21 cellular contexts compared by ENCODE assay signal in genomic region chr3:185225523-185225922, GRCh38. TPM values are rescaled to one million over a fixed set of nuclear protein-coding genes. Genes with fewer than 3 reads are reported as not detected.
DNase-seq lines count a peak whose midpoint lies in the region; ATAC-seq and TF ChIP-seq lines count a peak whose summit lies in the region.
"Had no signal": no experiment of that assay in that cellular context is flagged by ENCODE, and none has a peak within 500 bp of the region (broad histone marks: within the 10 kb centered on the region; RNA-seq: fewer than 3 reads in every experiment).

No MANE protein-coding gene starts in this region.

- no peak for TF ChIP-seq CTCF in A673 (conservative IDR thresholded peaks at IDR 0.05; ENCODE audit: low read depth, low read length)

- H3K14ac ChIP-seq in trophoblast cell (ENCODE audit: low read length) = no peak overlapping the region

- CTCF ChIA-PET in A673 (lab: Charles Lee) = no interaction called here

- no peak overlapping the region for H3K4me2 ChIP-seq in trophoblast cell (ENCODE audit: low read length)
- H3K4me2 ChIP-seq: neural progenitor cell had no signal

- H3K27me3 ChIP-seq in trophoblast cell (ENCODE audit: insufficient read depth, low read length) = no peaks in the 10 kb centered on the region
- no peaks in the 10 kb centered on the region for H3K27me3 ChIP-seq in A673 (replicated peaks; ENCODE audit: insufficient read depth, low read depth, low read length, poor library complexity)
- H3K27me3 ChIP-seq: neural progenitor cell, sigmoid colon, upper lobe of right lung had no signal

- H3K4me1 ChIP-seq in trophoblast cell (ENCODE audit: control insufficient read depth in 1 of 2, insufficient read depth in 2 of 2, low read length in 2 of 2) (no peaks in the 10 kb centered on the region), A673 (ENCODE audit: insufficient read depth, low read length, poor library complexity, severe bottlenecking) (no peaks in the 10 kb centered on the region)
- H3K4me1 ChIP-seq: neural progenitor cell, sigmoid colon, upper lobe of right lung had no signal

- ATAC-seq in GM18873 (IDR thresholded peaks at IDR 0.05; ENCODE audit: low FRiP score, unreplicated experiment) = no peak
- ATAC-seq: HCT116, K562, upper lobe of right lung had no signal

- H2BK5ac ChIP-seq in trophoblast cell (ENCODE audit: low read depth, low read length, poor library complexity) = no peak overlapping the region

- no peaks in the 10 kb centered on the region for H3K79me1 ChIP-seq in trophoblast cell (ENCODE audit: low read length)

- no peak overlapping the region for H2BK120ac ChIP-seq in trophoblast cell (ENCODE audit: insufficient read depth, low read length, poor library complexity)

- H4K91ac ChIP-seq in trophoblast cell (ENCODE audit: low read depth, low read length) = no peak overlapping the region

- BruUV-seq in A673 (replicated peaks; lab: Mats Ljungman, UMichigan) = no TSS peak

- H2AK5ac ChIP-seq in trophoblast cell (ENCODE audit: low read length) = no peak overlapping the region

- H3K4me3 ChIP-seq in trophoblast cell (ENCODE audit: low read depth, low read length) = no peak overlapping the region
- H3K4me3 ChIP-seq in A673 (ENCODE audit: low read depth, low read length, poor library complexity, severe bottlenecking) = no peak overlapping the region
- H3K4me3 ChIP-seq: K562, neural progenitor cell, sigmoid colon, upper lobe of right lung had no signal

- in situ Hi-C loops in Caki2 (cut with HindIII; ENCODE audit: low pct_unique_long_range_greater_than_20kb, low sequenced_read_pairs) = no loop called here

- no peak overlapping the region for H3K18ac ChIP-seq in trophoblast cell (ENCODE audit: low read length)

- H2AFZ ChIP-seq in trophoblast cell (ENCODE audit: insufficient read depth, low read length, poor library complexity) = no peak overlapping the region
- H2AFZ ChIP-seq: neural progenitor cell had no signal

- H4K8ac ChIP-seq in trophoblast cell (ENCODE audit: low read depth, low read length) = no peak overlapping the region

- H3K36me3 ChIP-seq in trophoblast cell (ENCODE audit: control insufficient read depth in 1 of 2, insufficient read depth in 2 of 2, low read length in 2 of 2) (no peaks in the 10 kb centered on the region), A673 (ENCODE audit: insufficient read depth, low read length, poor library complexity, severe bottlenecking) (no peaks in the 10 kb centered on the region)
- H3K36me3 ChIP-seq: neural progenitor cell, upper lobe of right lung had no signal

- no peak overlapping the region for H3K4ac ChIP-seq in trophoblast cell (ENCODE audit: low read depth, low read length)

- no peak overlapping the region for H3K9ac ChIP-seq in trophoblast cell (ENCODE audit: low read length)
- H3K9ac ChIP-seq: neural progenitor cell had no signal

- intact Hi-C loops in A673 (cut with micrococcal nuclease; ENCODE audit: unreplicated experiment) = no loop called here

- no peaks in the 10 kb centered on the region for H3K79me2 ChIP-seq in trophoblast cell (ENCODE audit: control insufficient read depth, insufficient read depth, low read length, poor library complexity)

- H3K9me3 ChIP-seq in trophoblast cell (ENCODE audit: insufficient read depth, low read depth, low read length) (no peaks in the 10 kb centered on the region), A673 (ENCODE audit: low read depth, low read length, poor library complexity, severe bottlenecking) (no peaks in the 10 kb centered on the region)
- H3K9me3 ChIP-seq: sigmoid colon, upper lobe of right lung had no signal

- POLR2A ChIA-PET in A673 (lab: Charles Lee; ENCODE audit: low non-redundant PET) = no interaction called here

- H2BK12ac ChIP-seq in trophoblast cell (ENCODE audit: low read length) = no peak overlapping the region

- no peak overlapping the region for H4K12ac ChIP-seq in trophoblast cell (ENCODE audit: low read depth, low read length)

- H3K27ac ChIP-seq in trophoblast cell (ENCODE audit: low read depth, low read length) (no peak overlapping the region), A673 (ENCODE audit: low read depth, low read length, poor library complexity, severe bottlenecking) (no peak overlapping the region)
- H3K27ac ChIP-seq: neural progenitor cell, sigmoid colon, upper lobe of right lung had no signal

- H3K23ac ChIP-seq in trophoblast cell (ENCODE audit: low read length) = no peak overlapping the region

- DNase-seq in Caki2 (ENCODE audit: low read depth) (peak; percentile 11), RKO (ENCODE audit: low spot score) (peak; percentile 27), fibroblast of gingiva (ENCODE audit: low read depth) (peak; percentile 27), trophoblast cell (peak; percentile 8 to 75), A673 (ENCODE audit: low spot score) (no peak), islet precursor cell (no peak), NK-92 (lab: John Stamatoyannopoulos, UW; ENCODE audit: unreplicated experiment) (no peak)
- DNase-seq: activated CD4-positive, alpha-beta T cell treated with anti-CD3 and anti-CD28 coated beads, Interleukin-2, amount 50 U/mL, for 48 hours; activated T-cell treated with anti-CD3 and anti-CD28 coated beads, Interleukin-2, amount 50 U/mL, for 48 hours; amygdala; DND-41; foreskin melanocyte; NCI-H1105; NCI-H2227 treated with DMSO at 0.1 percent for 48 hours; sigmoid colon; stimulated activated naive CD4-positive, alpha-beta T cell treated with Interleukin-2 at 50 U/mL for 16 hours; upper lobe of right lung had no signal

RNA-seq across cellular contexts. Expression of gene EHHADH, which starts 28.3 kb away (rescaled TPM):
- 9.3 and 15.6 TPM in 2 replicates for total RNA-seq in Caki2 (2014; rRNA removed; shearing (Covaris generic); ENCODE audit: low replicate concordance)
- 0.56 and 0.78 TPM in 2 replicates for polyA plus RNA-seq in trophoblast cell (2013)
- 3.9 TPM in 2 replicates for total RNA-seq in A673 (2021)

Comparison
In these comparisons a context has a peak if more than half of its experiments do, and no peak if none do; other contexts are left out.
1. DNase-seq: peak in Caki2 (single experiment), RKO (single experiment), fibroblast of gingiva (single experiment) and trophoblast cell (2 of 2); none in A673 (single experiment), islet precursor cell (single experiment) and NK-92 (single experiment).